In the genomic region with DNA sequence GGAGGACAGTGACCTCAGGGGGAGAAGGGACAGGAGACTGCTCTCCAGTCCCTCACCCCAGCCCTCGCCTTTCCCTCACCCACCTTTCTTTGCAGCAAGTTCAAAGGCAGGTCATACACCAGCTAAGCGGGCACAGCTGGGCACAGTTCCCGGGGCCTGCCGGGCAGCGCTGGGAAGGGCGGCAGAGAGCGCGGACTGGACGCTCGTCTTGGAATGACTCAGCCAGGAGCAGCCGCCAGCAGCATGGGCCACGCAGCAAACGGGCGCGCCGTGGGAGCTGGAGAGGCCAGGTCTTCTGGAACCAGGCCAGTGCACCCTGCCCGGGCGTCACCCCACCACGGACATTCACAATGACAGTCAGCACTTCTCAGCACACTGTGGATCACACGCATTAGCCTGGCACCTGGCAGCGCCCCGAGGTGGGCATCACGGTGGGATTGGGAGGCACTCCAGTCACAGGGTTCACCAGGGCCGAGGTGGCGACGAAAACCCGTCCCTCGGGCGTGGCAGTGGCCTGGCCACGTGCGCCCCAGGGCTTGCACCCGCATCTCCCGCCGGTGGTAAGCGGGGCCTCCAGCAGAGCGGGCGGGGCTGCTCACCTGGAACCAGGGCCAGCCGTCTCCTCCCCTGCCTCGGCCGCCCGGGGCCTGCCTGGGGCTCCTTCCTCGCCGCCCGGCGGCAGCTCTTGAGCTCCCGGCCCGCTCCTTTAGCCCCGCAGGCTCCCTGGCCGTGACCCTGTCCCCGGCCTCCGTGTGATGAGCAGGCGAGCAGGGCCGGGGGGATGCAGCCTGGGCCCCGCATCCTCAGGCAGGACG, we compare ENCODE assay signal across 7 cellular contexts. TPM values are rescaled to one million over a fixed set of nuclear protein-coding genes. Genes with fewer than 3 reads are reported as not detected.
DNase-seq lines count a peak whose midpoint lies in the region; ATAC-seq and TF ChIP-seq lines count a peak whose summit lies in the region.

No MANE protein-coding gene starts in this region.

- no peaks in the 10 kb centered on the region for H3K36me3 ChIP-seq in GM06990 (ENCODE audit: control insufficient read depth, insufficient read depth, low read length)
- no peaks in the 10 kb centered on the region for H3K36me3 ChIP-seq in GM23338 (ENCODE audit: insufficient read depth)
- no peaks in the 10 kb centered on the region for H3K36me3 ChIP-seq in right lobe of liver

- H3K9me3 ChIP-seq in right lobe of liver = no peaks in the 10 kb centered on the region

- TF ChIP-seq CTCF in GM06990 (IDR thresholded peaks at IDR 0.05; ENCODE audit: insufficient read depth, low read length, poor library complexity, severe bottlenecking) = no peak
- no peak for TF ChIP-seq CTCF in GM23338 (conservative IDR thresholded peaks at IDR 0.05; ENCODE audit: low read depth in 2 of 2)
- no peak for TF ChIP-seq CTCF in coronary artery (IDR thresholded peaks at IDR 0.05)
- TF ChIP-seq CTCF in right lobe of liver (IDR thresholded peaks at IDR 0.05) = no peak

- no peaks in the 10 kb centered on the region for H4K20me1 ChIP-seq in GM23338 (replicated peaks; ENCODE audit: insufficient read depth)

- no peaks in the 10 kb centered on the region for H3F3A ChIP-seq in GM23338 (replicated peaks; ENCODE audit: low read depth)

- H3K4me1 ChIP-seq in GM23338 (ENCODE audit: insufficient read depth) = peaks cover 8% of the 10 kb centered on the region; the same call in 1 of the 2 replicates
- peaks cover 0 to 13% (median 3%) of the 10 kb centered on the region in 4 donors for H3K4me1 ChIP-seq in right lobe of liver

- H3K27me3 ChIP-seq in GM06990 (replicated peaks; ENCODE audit: control insufficient read depth, insufficient read depth, low read length) (no peaks in the 10 kb centered on the region), GM23338 (ENCODE audit: insufficient read depth) (peaks cover 20% of the 10 kb centered on the region), right lobe of liver (no peaks in the 10 kb centered on the region)

- DNase-seq in GM06990 (ENCODE audit: extremely low read depth, insufficient read length) (no peak), GM23338 (ENCODE audit: low spot score) (peak; percentile 59), NCI-H774 (lab: John Stamatoyannopoulos, UW) (peak; percentile 56), coronary artery (ENCODE audit: low spot score) (peak; percentile 91), right lobe of liver (peak; percentile 85 to 94 (median 93))

- TF ChIP-seq POLR2A in right lobe of liver (IDR thresholded peaks at IDR 0.05) = no peak

- no peak overlapping the region for H3K27ac Mint-ChIP-seq in GM23338

- ATAC-seq in GM23338 = peak; percentile 61
- peak; percentile 80 to 87 (median 83) for ATAC-seq in right lobe of liver
- ATAC-seq in HG03457 (IDR thresholded peaks at IDR 0.05; ENCODE audit: unreplicated experiment) = no peak

- 3% methylated on average over 6 of the region's 55 CpGs for WGBS in right lobe of liver (ENCODE audit: insufficient coverage, low coverage, low lambda C conversion rate, missing lambda C conversion rate)

- H3K4me3 ChIP-seq in GM06990 (replicated peaks; ENCODE audit: low read depth, low read length) = peak overlapping the region; percentile 52
- H3K4me3 ChIP-seq in GM23338 = peak overlapping the region; percentile 57
- peak overlapping the region; percentile 68 for H3K4me3 ChIP-seq in coronary artery
- H3K4me3 ChIP-seq in right lobe of liver = peak overlapping the region; percentile 38 to 63 (median 42)

- no peaks in the 10 kb centered on the region for H3K36me3 Mint-ChIP-seq in GM23338 (ENCODE audit: low read depth)

- no peaks in the 10 kb centered on the region for H3K9me3 Mint-ChIP-seq in GM23338

- no peaks in the 10 kb centered on the region for H3K79me2 ChIP-seq in GM23338 (replicated peaks; ENCODE audit: insufficient read depth)

- intact Hi-C loops in right lobe of liver (cut with DNase I) = loop anchor here (10.0 kb wide), 1 partner anchor 101 kb away; no protein-coding TSS in a partner anchor

- H3K4me2 ChIP-seq in GM23338 = peak overlapping the region; percentile 88

- no peak overlapping the region for H3K27ac ChIP-seq in GM23338 (ENCODE audit: low read depth)
- peak overlapping the region; percentile 72 to 87 for H3K27ac ChIP-seq in coronary artery
- H3K27ac ChIP-seq in right lobe of liver = peak overlapping the region in 2 of 3 donors; percentile 66 to 82
- peak overlapping the region; percentile 40 for H3K27ac ChIP-seq in temporal lobe (ENCODE audit: low read depth, low read length)

- H3K9me2 ChIP-seq in GM23338 (ENCODE audit: insufficient read depth) = no peaks in the 10 kb centered on the region

- H3K4me3 Mint-ChIP-seq in GM23338 = no peak overlapping the region; the same call in 2 of the 3 replicates

- H2AFZ ChIP-seq in GM23338 = peak overlapping the region; percentile 66

- peaks cover 6% of the 10 kb centered on the region for H3K4me1 Mint-ChIP-seq in GM23338

- peaks cover 17% of the 10 kb centered on the region for H3K27me3 Mint-ChIP-seq in GM23338 (ENCODE audit: insufficient read depth, low read depth, poor library complexity)

TF ChIP-seq in GM23338, 12 proteins besides CTCF, POLR2A, EP300 and RAD21 (continues in another document):
- TF ChIP-seq ZNF114 (CRISPR knock-in tag; IDR thresholded peaks at IDR 0.05) (no peak), EZH2 (IDR thresholded peaks at IDR 0.05; ENCODE audit: low read depth, unreplicated experiment) (no peak), STAT1 (IDR thresholded peaks at IDR 0.05; ENCODE audit: unreplicated experiment) (no peak), ZNF331 (CRISPR knock-in tag; IDR thresholded peaks at IDR 0.05; ENCODE audit: low read depth) (no peak)
- TF ChIP-seq, protein P1, sequence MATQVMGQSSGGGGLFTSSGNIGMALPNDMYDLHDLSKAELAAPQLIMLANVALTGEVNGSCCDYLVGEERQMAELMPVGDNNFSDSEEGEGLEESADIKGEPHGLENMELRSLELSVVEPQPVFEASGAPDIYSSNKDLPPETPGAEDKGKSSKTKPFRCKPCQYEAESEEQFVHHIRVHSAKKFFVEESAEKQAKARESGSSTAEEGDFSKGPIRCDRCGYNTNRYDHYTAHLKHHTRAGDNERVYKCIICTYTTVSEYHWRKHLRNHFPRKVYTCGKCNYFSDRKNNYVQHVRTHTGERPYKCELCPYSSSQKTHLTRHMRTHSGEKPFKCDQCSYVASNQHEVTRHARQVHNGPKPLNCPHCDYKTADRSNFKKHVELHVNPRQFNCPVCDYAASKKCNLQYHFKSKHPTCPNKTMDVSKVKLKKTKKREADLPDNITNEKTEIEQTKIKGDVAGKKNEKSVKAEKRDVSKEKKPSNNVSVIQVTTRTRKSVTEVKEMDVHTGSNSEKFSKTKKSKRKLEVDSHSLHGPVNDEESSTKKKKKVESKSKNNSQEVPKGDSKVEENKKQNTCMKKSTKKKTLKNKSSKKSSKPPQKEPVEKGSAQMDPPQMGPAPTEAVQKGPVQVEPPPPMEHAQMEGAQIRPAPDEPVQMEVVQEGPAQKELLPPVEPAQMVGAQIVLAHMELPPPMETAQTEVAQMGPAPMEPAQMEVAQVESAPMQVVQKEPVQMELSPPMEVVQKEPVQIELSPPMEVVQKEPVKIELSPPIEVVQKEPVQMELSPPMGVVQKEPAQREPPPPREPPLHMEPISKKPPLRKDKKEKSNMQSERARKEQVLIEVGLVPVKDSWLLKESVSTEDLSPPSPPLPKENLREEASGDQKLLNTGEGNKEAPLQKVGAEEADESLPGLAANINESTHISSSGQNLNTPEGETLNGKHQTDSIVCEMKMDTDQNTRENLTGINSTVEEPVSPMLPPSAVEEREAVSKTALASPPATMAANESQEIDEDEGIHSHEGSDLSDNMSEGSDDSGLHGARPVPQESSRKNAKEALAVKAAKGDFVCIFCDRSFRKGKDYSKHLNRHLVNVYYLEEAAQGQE (IDR thresholded peaks at IDR 0.05; ENCODE audit: unreplicated experiment) = no peak

RNA-seq across cellular contexts. Expression of a gene that starts 29.0 kb away (rescaled TPM):
- total RNA-seq in GM23338 (2014; rRNA removed; shearing (Covaris generic)) = 0.14 TPM in 1 of 2 replicates, not detected in the other
- polyA plus RNA-seq in GM23338 (2016; fragmentation: Nextera tagmentation; extraction: Ambion mirVana) = not detected in 2 replicates
- total RNA-seq in right lobe of liver (1 to 10 TPM; 1.4 to 4.1 (median 1.9) TPM), temporal lobe (0.49 TPM)

RNA-seq across cellular contexts. Expression of a gene that starts 50.8 kb away (rescaled TPM):
- 10.7 and 11.3 TPM in 2 replicates for total RNA-seq in GM23338 (2014; rRNA removed; shearing (Covaris generic))
- polyA plus RNA-seq in GM23338 (2016; fragmentation: Nextera tagmentation; extraction: Ambion mirVana) = 4.8 and 5.5 TPM in 2 replicates
- total RNA-seq in right lobe of liver (1 to 10 TPM in 1 of 6 experiments, under 1 TPM in 5; 0.22 to 3.6 (median 0.64) TPM), temporal lobe (2.5 TPM)
